Comparison of ENCODE assay signal across 28 cellular contexts in the genomic region with DNA sequence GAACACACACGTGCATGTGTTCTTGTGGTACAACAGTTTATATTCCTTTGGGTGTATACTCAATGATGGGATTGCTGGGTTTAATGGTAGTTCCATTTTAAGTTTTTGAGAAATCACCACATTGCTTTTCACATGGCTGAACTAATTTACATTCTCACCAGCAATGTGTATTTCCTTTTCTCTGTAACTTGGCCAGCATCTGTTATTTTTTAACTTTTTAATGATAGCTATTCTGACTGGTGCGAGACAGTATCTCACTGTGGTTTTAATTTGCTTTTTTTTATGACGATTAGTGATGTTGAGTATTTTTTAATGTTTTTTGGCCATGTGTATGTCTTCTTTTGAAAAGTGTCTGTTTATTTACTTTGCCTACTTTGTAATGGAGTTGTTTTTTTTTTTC.
"Had no signal": no experiment of that assay in that cellular context is flagged by ENCODE, and none has a peak within 500 bp of the region (broad histone marks: within the 10 kb centered on the region; RNA-seq: fewer than 3 reads in every experiment).

No MANE protein-coding gene starts in this region.

- ATAC-seq: natural killer cell; psoas muscle; right cardiac atrium; stimulated activated effector memory CD8-positive, alpha-beta T cell treated with anti-CD3 and anti-CD28 coated beads, Interleukin-12 subunit alpha, Interleukin-12 subunit beta, amount 100 ng/mL, for 72 hours; stimulated activated naive B cell treated with anti-CD40 and anti-IgM and Interleukin-4, amounts not matched to agents 10 μg/mL and 1 μg/mL and 100 μg/mL, for 72 hours; upper lobe of right lung had no signal

- H3K4me3 Mint-ChIP-seq: natural killer cell; nephron; neural progenitor cell; stimulated activated effector memory CD8-positive, alpha-beta T cell treated with anti-CD3 and anti-CD28 coated beads, Interleukin-12 subunit alpha, Interleukin-12 subunit beta, amount 100 ng/mL, for 72 hours; stimulated activated naive B cell treated with anti-CD40 and anti-IgM and Interleukin-4, amounts not matched to agents 10 μg/mL and 1 μg/mL and 100 μg/mL, for 72 hours; stimulated activated naive CD8-positive, alpha-beta T cell treated with anti-CD3 and anti-CD28 coated beads, Interleukin-15, Interleukin-2, amounts not matched to agents 100 ng/mL and 50 ng/mL, for 24 hours; type B pancreatic cell had no signal

- H3K27me3 Mint-ChIP-seq: progenitor cell of endocrine pancreas; stimulated activated naive B cell treated with anti-CD40 and anti-IgM and Interleukin-4, amounts not matched to agents 10 μg/mL and 1 μg/mL and 100 μg/mL, for 72 hours; stimulated activated naive CD8-positive, alpha-beta T cell treated with anti-CD3 and anti-CD28 coated beads, Interleukin-15, Interleukin-2, amounts not matched to agents 100 ng/mL and 50 ng/mL, for 24 hours; type B pancreatic cell had no signal

- FAIRE-seq: small intestine had no signal

- DNase-seq: natural killer cell; occipital lobe; ovary; posterior cingulate gyrus; psoas muscle; right cardiac atrium; right lobe of liver; sigmoid colon; small intestine; stimulated activated CD4-positive, alpha-beta T cell treated with anti-CD3 and anti-CD28 coated beads, Interleukin-15, amount 100 ng/mL, for 24 hours; stimulated activated CD4-positive, alpha-beta T cell treated with anti-CD3 and anti-CD28 coated beads, Interleukin-2, amount 100 ng/mL, for 24 hours; stimulated activated CD4-positive, alpha-beta T cell treated with anti-CD3 and anti-CD28 coated beads, Interleukin-2, amount 100 ng/mL, for 48 hours; stimulated activated CD4-positive, alpha-beta T cell treated with anti-CD3 and anti-CD28 coated beads, Interleukin-4, amount 100 ng/mL, for 24 hours; stimulated activated naive B cell treated with anti-CD40 and anti-IgM and Interleukin-4, amounts not matched to agents 10 μg/mL and 1 μg/mL and 100 μg/mL, for 72 hours; stimulated activated naive CD4-positive, alpha-beta T cell treated with Interleukin-2 at 50 U/mL for 16 hours; stomach; thyroid gland; upper lobe of right lung; uterus had no signal

- H3K27ac ChIP-seq: neural progenitor cell, ovary, parathyroid adenoma, psoas muscle, right lobe of liver, sigmoid colon, stomach, thoracic aorta, thyroid gland, tibial nerve, upper lobe of right lung, uterus had no signal

- H3K4me1 Mint-ChIP-seq: natural killer cell; nephron; neural progenitor cell; stimulated activated effector memory CD8-positive, alpha-beta T cell treated with anti-CD3 and anti-CD28 coated beads, Interleukin-12 subunit alpha, Interleukin-12 subunit beta, amount 100 ng/mL, for 72 hours; stimulated activated naive B cell treated with anti-CD40 and anti-IgM and Interleukin-4, amounts not matched to agents 10 μg/mL and 1 μg/mL and 100 μg/mL, for 72 hours had no signal

- H3K27ac Mint-ChIP-seq: natural killer cell; nephron; neural progenitor cell; progenitor cell of endocrine pancreas; stimulated activated effector memory CD8-positive, alpha-beta T cell treated with anti-CD3 and anti-CD28 coated beads, Interleukin-12 subunit alpha, Interleukin-12 subunit beta, amount 100 ng/mL, for 72 hours; stimulated activated naive B cell treated with anti-CD40 and anti-IgM and Interleukin-4, amounts not matched to agents 10 μg/mL and 1 μg/mL and 100 μg/mL, for 72 hours; stimulated activated naive CD8-positive, alpha-beta T cell treated with anti-CD3 and anti-CD28 coated beads, Interleukin-15, Interleukin-2, amounts not matched to agents 100 ng/mL and 50 ng/mL, for 24 hours; type B pancreatic cell had no signal

- H3K9me3 Mint-ChIP-seq: nephron, neural progenitor cell, type B pancreatic cell had no signal

- H3K9me3 ChIP-seq: ovary, psoas muscle, right lobe of liver, sigmoid colon, thoracic aorta, thyroid gland, upper lobe of right lung, uterus had no signal

- H3K36me3 ChIP-seq: neural progenitor cell, ovary, right lobe of liver, sigmoid colon, stomach, thoracic aorta, thyroid gland, tibial nerve, upper lobe of right lung, uterus had no signal

- H3K4me3 ChIP-seq: neural progenitor cell, ovary, psoas muscle, right lobe of liver, sigmoid colon, stomach, thoracic aorta, thyroid gland, tibial nerve, upper lobe of right lung, uterus had no signal

- H3K4me1 ChIP-seq: neural progenitor cell, parathyroid adenoma, psoas muscle, sigmoid colon, stomach, thyroid gland, tibial nerve, upper lobe of right lung, uterus had no signal

- H3K27me3 ChIP-seq: neural progenitor cell, ovary, right lobe of liver, sigmoid colon, stomach, thyroid gland, tibial nerve, upper lobe of right lung, uterus had no signal

- H3K36me3 Mint-ChIP-seq: natural killer cell; neural progenitor cell; stimulated activated effector memory CD8-positive, alpha-beta T cell treated with anti-CD3 and anti-CD28 coated beads, Interleukin-12 subunit alpha, Interleukin-12 subunit beta, amount 100 ng/mL, for 72 hours; stimulated activated naive B cell treated with anti-CD40 and anti-IgM and Interleukin-4, amounts not matched to agents 10 μg/mL and 1 μg/mL and 100 μg/mL, for 72 hours; type B pancreatic cell had no signal
